In genomic region chr17:19762515-19762961, GRCh38 we compare ENCODE assay signal across 8 cellular contexts. TPM values are rescaled to one million over a fixed set of nuclear protein-coding genes. Genes with fewer than 3 reads are reported as not detected.
A peak's percentile ranks its signal among the peaks of the same experiment; 100 is the strongest.
DNase-seq lines count a peak whose midpoint lies in the region; ATAC-seq and TF ChIP-seq lines count a peak whose summit lies in the region.

No MANE protein-coding gene starts in this region.

- DNase-seq in RWPE2 (ENCODE audit: low spot score) (no peak), germinal center (ENCODE audit: low spot score) (peak; percentile 81), trophoblast cell (peak; percentile 51 to 80), upper lobe of right lung (peak; percentile 88)
- DNase-seq in activated effector memory CD4-positive, alpha-beta T cell treated with anti-CD3 and anti-CD28 coated beads, Interleukin-2, amount 50 U/mL, for 16 hours, result peak; percentile 81

- CTCF ChIA-PET in HEK293 (lab: Yijun Ruan, JAX), result interaction anchor here (0.6 to 10.1 kb wide), 53 partner anchors 9 to 513 kb away, joined by 3 to 173 read pairs (median 4); partner anchors contain the start of genes ALDH3A1, ALDH3A2, B9D1 and SPECC1

- H2AK5ac ChIP-seq in trophoblast cell (ENCODE audit: low read length), result no peak overlapping the region

- no peak overlapping the region for H3K14ac ChIP-seq in trophoblast cell (ENCODE audit: low read length)

- no peak overlapping the region for H2BK5ac ChIP-seq in trophoblast cell (ENCODE audit: low read depth, low read length, poor library complexity)

- H3K4me1 ChIP-seq in BLaER1 (no peaks in the 10 kb centered on the region), HEK293 (ENCODE audit: control insufficient read depth, insufficient read depth, low read length) (no peaks in the 10 kb centered on the region), RWPE2 (ENCODE audit: insufficient read depth, poor library complexity, severe bottlenecking) (no peaks in the 10 kb centered on the region), trophoblast cell (ENCODE audit: control insufficient read depth in 1 of 2, insufficient read depth in 2 of 2, low read length in 2 of 2) (no peaks in the 10 kb centered on the region), upper lobe of right lung (no peaks in the 10 kb centered on the region)

- no peak overlapping the region for H3K9ac ChIP-seq in BLaER1
- no peak overlapping the region for H3K9ac ChIP-seq in trophoblast cell (ENCODE audit: low read length)

- H3K4me2 ChIP-seq in BLaER1 (peak overlapping the region; percentile 11; the same call in 1 of the 2 replicates), trophoblast cell (ENCODE audit: low read length) (no peak overlapping the region)

- no peak overlapping the region for H3K23ac ChIP-seq in trophoblast cell (ENCODE audit: low read length)

- no peak overlapping the region for H2BK12ac ChIP-seq in trophoblast cell (ENCODE audit: low read length)

- H3K27me3 ChIP-seq in BLaER1, result no peaks in the 10 kb centered on the region
- no peaks in the 10 kb centered on the region for H3K27me3 ChIP-seq in RWPE2 (ENCODE audit: insufficient read depth, poor library complexity, severe bottlenecking)
- no peaks in the 10 kb centered on the region for H3K27me3 ChIP-seq in trophoblast cell (ENCODE audit: insufficient read depth, low read length)
- H3K27me3 ChIP-seq in upper lobe of right lung, result no peaks in the 10 kb centered on the region

- no peak overlapping the region for H2AFZ ChIP-seq in trophoblast cell (ENCODE audit: insufficient read depth, low read length, poor library complexity)

- no peak overlapping the region for H4K12ac ChIP-seq in trophoblast cell (ENCODE audit: low read depth, low read length)

- no peak overlapping the region for H3K4ac ChIP-seq in trophoblast cell (ENCODE audit: low read depth, low read length)

- POLR2A ChIA-PET in HEK293 (lab: Yijun Ruan, JAX), result interaction anchor here (0.7 to 2.0 kb wide), 5 partner anchors 18 to 400 kb away, joined by 3 to 9 read pairs (median 8); partner anchors contain the start of genes ALDH3A2 and B9D1

- no peaks in the 10 kb centered on the region for H3K79me2 ChIP-seq in trophoblast cell (ENCODE audit: control insufficient read depth, insufficient read depth, low read length, poor library complexity)

- H4K8ac ChIP-seq in trophoblast cell (ENCODE audit: low read depth, low read length), result no peak overlapping the region

- H3K4me3 ChIP-seq in BLaER1 (no peak overlapping the region), HEK293 (ENCODE audit: low read depth, low read length) (no peak overlapping the region), RWPE2 (ENCODE audit: severe bottlenecking) (no peak overlapping the region), trophoblast cell (ENCODE audit: low read depth, low read length) (no peak overlapping the region), upper lobe of right lung (no peak overlapping the region)

- peak; percentile 69 for ATAC-seq in RWPE2 (ENCODE audit: low read depth)
- peak; percentile 88 for ATAC-seq in upper lobe of right lung
- ATAC-seq in GM21528 (IDR thresholded peaks at IDR 0.05; ENCODE audit: low FRiP score, unreplicated experiment), result no peak

- H4K20me1 ChIP-seq in BLaER1, result no peaks in the 10 kb centered on the region

- no peak overlapping the region for H3K27ac ChIP-seq in BLaER1
- H3K27ac ChIP-seq in HEK293 (ENCODE audit: extremely low read depth, low read depth, low read length), result no peak overlapping the region
- no peak overlapping the region for H3K27ac ChIP-seq in RWPE2 (ENCODE audit: poor library complexity, severe bottlenecking)
- H3K27ac ChIP-seq in trophoblast cell (ENCODE audit: low read depth, low read length), result no peak overlapping the region
- no peak overlapping the region for H3K27ac ChIP-seq in upper lobe of right lung

- no CpG with 5 or more reads among the region's 15 CpGs for WGBS in trophoblast cell (ENCODE audit: extremely low coverage, insufficient coverage, insufficient read length)

- H4K91ac ChIP-seq in trophoblast cell (ENCODE audit: low read depth, low read length), result no peak overlapping the region

- no peak overlapping the region for H2BK120ac ChIP-seq in trophoblast cell (ENCODE audit: insufficient read depth, low read length, poor library complexity)

- intact Hi-C loops in upper lobe of right lung (cut with DNase I), result no loop called here

- H3K36me3 ChIP-seq in BLaER1 (no peaks in the 10 kb centered on the region), HEK293 (ENCODE audit: control insufficient read depth in 2 of 2, insufficient read depth in 1 of 2, low read length in 2 of 2) (no peaks in the 10 kb centered on the region), RWPE2 (ENCODE audit: low read depth) (no peaks in the 10 kb centered on the region), trophoblast cell (ENCODE audit: control insufficient read depth in 1 of 2, insufficient read depth in 2 of 2, low read length in 2 of 2) (no peaks in the 10 kb centered on the region), upper lobe of right lung (no peaks in the 10 kb centered on the region)

- TF ChIP-seq CTCF in HEK293 (tag by site-specific recombination; IDR thresholded peaks at IDR 0.05) (peak; percentile 79), RWPE2 (IDR thresholded peaks at IDR 0.05; ENCODE audit: poor library complexity, severe bottlenecking) (peak; percentile 76), upper lobe of right lung (IDR thresholded peaks at IDR 0.05) (peak; percentile 78)

- no peaks in the 10 kb centered on the region for H3K9me3 ChIP-seq in BLaER1
- no peaks in the 10 kb centered on the region for H3K9me3 ChIP-seq in HEK293 (ENCODE audit: control insufficient read depth, insufficient read depth, low read depth, low read length)
- no peaks in the 10 kb centered on the region for H3K9me3 ChIP-seq in RWPE2 (ENCODE audit: severe bottlenecking)
- H3K9me3 ChIP-seq in trophoblast cell (ENCODE audit: insufficient read depth, low read depth, low read length), result no peaks in the 10 kb centered on the region
- no peaks in the 10 kb centered on the region for H3K9me3 ChIP-seq in upper lobe of right lung

- H3K18ac ChIP-seq in trophoblast cell (ENCODE audit: low read length), result no peak overlapping the region

- H3K79me1 ChIP-seq in trophoblast cell (ENCODE audit: low read length), result no peaks in the 10 kb centered on the region

TF ChIP-seq in HEK293, 187 proteins besides CTCF, POLR2A, EP300 and RAD21 (continues in another document):
- TF ChIP-seq ZNF335 (tag by site-specific recombination; conservative IDR thresholded peaks at IDR 0.05) (peak; percentile 52), ZFHX2 (tag by site-specific recombination; conservative IDR thresholded peaks at IDR 0.05) (peak; percentile 32), ZNF112 (tag by site-specific recombination; IDR thresholded peaks at IDR 0.05) (no peak), GLIS2 (tag by site-specific recombination; IDR thresholded peaks at IDR 0.05) (no peak), KLF10 (tag by site-specific recombination; IDR thresholded peaks at IDR 0.05) (no peak), ZNF654 (tag by site-specific recombination; IDR thresholded peaks at IDR 0.05; ENCODE audit: low read depth) (peak; percentile 57), ZFP69B (tag by site-specific recombination; IDR thresholded peaks at IDR 0.05) (peak; percentile 88), YY1 (tag by site-specific recombination; IDR thresholded peaks at IDR 0.05) (no peak), PATZ1 (tag by site-specific recombination; IDR thresholded peaks at IDR 0.05) (peak; percentile 64; the same call in 1 of the 2 replicates), TCF7L2 (IDR thresholded peaks at IDR 0.05; ENCODE audit: borderline replicate concordance, low read depth, low read length) (no peak), PRDM10 (tag by site-specific recombination; IDR thresholded peaks at IDR 0.05) (peak; percentile 99), EGR2 (tag by site-specific recombination; IDR thresholded peaks at IDR 0.05; ENCODE audit: low read depth) (peak; percentile 6; the same call in 1 of the 2 replicates)

RNA-seq across cellular contexts. Expression of gene ALDH3A1, which starts 14.4 kb away (rescaled TPM):
- 0.03 TPM in 1 of 2 replicates, not detected in the other for polyA plus RNA-seq in trophoblast cell (2013)
- total RNA-seq in upper lobe of right lung, result 10.5 TPM

RNA-seq across cellular contexts. Expression of gene SLC47A2, which starts 46.2 kb away (rescaled TPM):
- not detected in 2 replicates for polyA plus RNA-seq in trophoblast cell (2013)
- not detected for total RNA-seq in upper lobe of right lung
